ENCODE assay signal across 1 cellular context in the genomic region with DNA sequence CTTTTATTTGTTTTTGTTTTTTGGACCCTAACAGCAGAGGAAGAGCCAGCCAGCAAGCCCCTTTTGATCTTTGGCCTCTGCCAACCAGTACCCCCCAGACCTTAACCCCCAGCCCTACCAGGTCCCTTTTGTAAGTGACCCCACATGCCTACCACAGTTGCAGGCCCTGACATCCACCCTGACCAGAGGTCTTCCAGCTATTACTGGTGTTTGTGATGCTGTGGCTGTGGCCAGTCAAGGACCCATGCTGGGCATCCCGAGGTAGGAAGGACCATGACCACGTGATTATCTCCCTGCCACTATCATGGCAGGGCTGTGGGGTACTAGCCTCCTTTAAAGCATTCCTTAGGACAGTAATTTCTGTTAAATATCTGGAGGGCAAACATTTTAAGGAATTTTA.
TF ChIP-seq lines count a peak whose summit lies in the region.

No MANE protein-coding gene starts in this region.

TF ChIP-seq in IMR-90, 13 proteins besides CTCF, POLR2A, EP300 and RAD21:
- no peak for TF ChIP-seq BHLHE40 (IDR thresholded peaks at IDR 0.05; ENCODE audit: low read depth, low read length)
